ENCODE assay signal across 20 cellular contexts in the genomic region with DNA sequence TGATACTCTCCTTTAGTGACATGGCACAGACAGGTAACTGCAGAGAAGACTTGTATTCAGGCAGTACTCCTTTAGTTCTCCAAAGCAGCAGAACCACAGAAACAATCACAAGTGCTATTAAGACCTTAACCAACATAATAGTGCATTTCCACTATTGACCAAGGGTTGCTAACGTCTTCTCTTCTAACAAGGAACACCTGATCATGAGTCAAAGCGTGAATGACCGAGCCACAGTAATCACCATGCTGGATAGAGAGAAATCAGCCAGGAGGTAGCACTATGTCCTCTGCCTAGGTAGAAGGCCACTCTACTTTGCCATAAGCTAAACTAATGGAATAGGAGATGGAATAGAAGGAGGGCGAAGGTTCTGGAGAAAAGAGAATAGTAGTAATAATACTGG.
A peak's percentile ranks its signal among the peaks of the same experiment; 100 is the strongest.
DNase-seq lines count a peak whose midpoint lies in the region; ATAC-seq and TF ChIP-seq lines count a peak whose summit lies in the region.
"Had no signal": no experiment of that assay in that cellular context is flagged by ENCODE, and none has a peak within 500 bp of the region (broad histone marks: within the 10 kb centered on the region; RNA-seq: fewer than 3 reads in every experiment).

No MANE protein-coding gene starts in this region.

- H3K27me3 ChIP-seq in Karpas-422 (ENCODE audit: low read length) (no peaks in the 10 kb centered on the region), hepatocyte (no peaks in the 10 kb centered on the region), mesendoderm (ENCODE audit: insufficient read depth, low read length, poor library complexity) (no peaks in the 10 kb centered on the region)
- H3K27me3 ChIP-seq: foreskin keratinocyte, SJSA1, transverse colon had no signal

- H3K27me3 Mint-ChIP-seq in stimulated activated naive CD8-positive, alpha-beta T cell treated with anti-CD3 and anti-CD28 coated beads, Interleukin-15, Interleukin-2, amounts not matched to agents 100 ng/mL and 50 ng/mL, for 24 hours = no peaks in the 10 kb centered on the region

- H3K79me2 ChIP-seq in Karpas-422 (ENCODE audit: low read length) = peaks cover 53% of the 10 kb centered on the region
- no peaks in the 10 kb centered on the region for H3K79me2 ChIP-seq in hepatocyte
- no peaks in the 10 kb centered on the region for H3K79me2 ChIP-seq in mesendoderm (ENCODE audit: control insufficient read depth, insufficient read depth, low read length)

- H2BK120ac ChIP-seq in mesendoderm (ENCODE audit: low read depth, low read length) = no peak overlapping the region

- H4K20me1 ChIP-seq in Karpas-422 (ENCODE audit: insufficient read depth, low read depth, low read length) = no peaks in the 10 kb centered on the region
- no peaks in the 10 kb centered on the region for H4K20me1 ChIP-seq in hepatocyte (ENCODE audit: insufficient read depth, poor library complexity, severe bottlenecking)

- no peak overlapping the region for H2AK5ac ChIP-seq in mesendoderm (ENCODE audit: low read length)

- no peak overlapping the region for H3K18ac ChIP-seq in mesendoderm (ENCODE audit: low read length)

- H3K4ac ChIP-seq in mesendoderm (ENCODE audit: low read depth, low read length) = no peak overlapping the region

- H3K56ac ChIP-seq in mesendoderm (ENCODE audit: low read length) = no peak overlapping the region

- WGBS in hepatocyte (ENCODE audit: low lambda C conversion rate, missing lambda C conversion rate) = 92% methylated on average over 4 of the region's 4 CpGs
- no CpG with 5 or more reads among the region's 4 CpGs for WGBS in mesendoderm (ENCODE audit: extremely low coverage, insufficient coverage, low lambda C conversion rate)

- H3K23ac ChIP-seq in mesendoderm (ENCODE audit: low read length) = no peak overlapping the region

- H3K36me3 ChIP-seq in Karpas-422 (ENCODE audit: insufficient read depth, low read length) (no peaks in the 10 kb centered on the region), hepatocyte (replicated peaks; ENCODE audit: insufficient read depth, low read depth) (no peaks in the 10 kb centered on the region), mesendoderm (ENCODE audit: control insufficient read depth, insufficient read depth, low read length) (no peaks in the 10 kb centered on the region)
- H3K36me3 ChIP-seq: SJSA1, transverse colon had no signal

- H3K9ac ChIP-seq in Karpas-422 (ENCODE audit: low read length) (peak overlapping the region; percentile 0; the same call in 1 of the 2 replicates), mesendoderm (ENCODE audit: low read length) (no peak overlapping the region)

- H3K4me3 Mint-ChIP-seq in stimulated activated naive CD8-positive, alpha-beta T cell treated with anti-CD3 and anti-CD28 coated beads, Interleukin-15, Interleukin-2, amounts not matched to agents 100 ng/mL and 50 ng/mL, for 24 hours = no peak overlapping the region

- no peak for TF ChIP-seq CTCF in hepatocyte (IDR thresholded peaks at IDR 0.05; ENCODE audit: poor library complexity)

- no peak overlapping the region for H4K8ac ChIP-seq in mesendoderm (ENCODE audit: low read depth, low read length)

- no peaks in the 10 kb centered on the region for H3K9me3 Mint-ChIP-seq in stimulated activated naive CD8-positive, alpha-beta T cell treated with anti-CD3 and anti-CD28 coated beads, Interleukin-15, Interleukin-2, amounts not matched to agents 100 ng/mL and 50 ng/mL, for 24 hours

- no peaks in the 10 kb centered on the region for H3K79me1 ChIP-seq in mesendoderm (ENCODE audit: low read length)

- H3K9me2 ChIP-seq in Karpas-422 (replicated peaks; ENCODE audit: insufficient read depth, low read length) = no peaks in the 10 kb centered on the region
- H3K9me2 ChIP-seq in hepatocyte (replicated peaks; ENCODE audit: insufficient read depth) = no peaks in the 10 kb centered on the region

- H3K36me3 Mint-ChIP-seq in stimulated activated naive CD8-positive, alpha-beta T cell treated with anti-CD3 and anti-CD28 coated beads, Interleukin-15, Interleukin-2, amounts not matched to agents 100 ng/mL and 50 ng/mL, for 24 hours (ENCODE audit: low read depth) = peaks cover 46% of the 10 kb centered on the region

- no peak for ATAC-seq in stimulated activated naive CD8-positive, alpha-beta T cell treated with anti-CD3 and anti-CD28 coated beads, Interleukin-15, Interleukin-2, amounts not matched to agents 100 U/mL and 50 U/mL, for 24 hours
- ATAC-seq in GM21786 (IDR thresholded peaks at IDR 0.05; ENCODE audit: unreplicated experiment) = no peak
- no peak for ATAC-seq in GM21737 (IDR thresholded peaks at IDR 0.05; ENCODE audit: unreplicated experiment)
- ATAC-seq: foreskin keratinocyte, HCT116, HepG2, right cardiac atrium had no signal

- H3K4me3 ChIP-seq in Karpas-422 (ENCODE audit: low read length) (no peak overlapping the region), hepatocyte (no peak overlapping the region), mesendoderm (ENCODE audit: low read length) (no peak overlapping the region)
- H3K4me3 ChIP-seq: SJSA1, transverse colon had no signal

- H2AFZ ChIP-seq in Karpas-422 (ENCODE audit: low read length) = no peak overlapping the region
- H2AFZ ChIP-seq in hepatocyte = no peak overlapping the region

- H3K27ac Mint-ChIP-seq in stimulated activated naive CD8-positive, alpha-beta T cell treated with anti-CD3 and anti-CD28 coated beads, Interleukin-15, Interleukin-2, amounts not matched to agents 100 ng/mL and 50 ng/mL, for 24 hours = peak overlapping the region; percentile 57

- H3K4me1 ChIP-seq in Karpas-422 (ENCODE audit: low read length) (peaks cover 96% of the 10 kb centered on the region), hepatocyte (ENCODE audit: insufficient read depth) (peaks cover 10% of the 10 kb centered on the region), mesendoderm (ENCODE audit: control insufficient read depth, low read depth, low read length) (peaks cover 16% of the 10 kb centered on the region)
- H3K4me1 ChIP-seq: foreskin keratinocyte had no signal

- H2BK5ac ChIP-seq in mesendoderm (ENCODE audit: low read length) = no peak overlapping the region

- H3K27ac ChIP-seq in Karpas-422 (ENCODE audit: low read length) (peak overlapping the region; percentile 99), hepatocyte (peak overlapping the region; percentile 45), mesendoderm (ENCODE audit: low read depth, low read length) (no peak overlapping the region)
- H3K27ac ChIP-seq: foreskin keratinocyte, SJSA1, transverse colon had no signal

- H3K9me3 ChIP-seq in Karpas-422 (ENCODE audit: low read length) = no peaks in the 10 kb centered on the region
- H3K9me3 ChIP-seq in hepatocyte (ENCODE audit: low read depth) = no peaks in the 10 kb centered on the region
- H3K9me3 ChIP-seq: SJSA1, transverse colon had no signal

- no peak overlapping the region for H4K5ac ChIP-seq in mesendoderm (ENCODE audit: low read length)

- H3K4me2 ChIP-seq in Karpas-422 (ENCODE audit: low read depth, low read length, poor library complexity, severe bottlenecking) (no peak overlapping the region), hepatocyte (no peak overlapping the region), mesendoderm (ENCODE audit: low read length) (no peak overlapping the region)

- H3K4me1 Mint-ChIP-seq in stimulated activated naive CD8-positive, alpha-beta T cell treated with anti-CD3 and anti-CD28 coated beads, Interleukin-15, Interleukin-2, amounts not matched to agents 100 ng/mL and 50 ng/mL, for 24 hours (ENCODE audit: low read depth) = peaks cover 94% of the 10 kb centered on the region

- H2BK15ac ChIP-seq in mesendoderm (replicated peaks; ENCODE audit: low read depth) = no peak overlapping the region

- no peak for DNase-seq in stimulated activated naive CD8-positive, alpha-beta T cell treated with anti-CD3 and anti-CD28 coated beads, Interleukin-15, Interleukin-2, amounts not matched to agents 100 U/mL and 50 U/mL, for 24 hours
- DNase-seq in Karpas-422 = no peak
- DNase-seq in hepatocyte (ENCODE audit: low spot score) = no peak
- no peak for DNase-seq in midbrain (lab: John Stamatoyannopoulos, UW)
- no peak for DNase-seq in mesendoderm
- DNase-seq: activated effector memory CD4-positive, alpha-beta T cell treated with anti-CD3 and anti-CD28 coated beads, Interleukin-2, amount 50 U/mL, for 16 hours; erythroblast; foreskin keratinocyte; hippocampal formation; NCI-H1417 treated with DMSO at 0.1 percent for 48 hours; NCI-H2107; stimulated activated CD4-positive, alpha-beta T cell treated with anti-CD3 and anti-CD28 coated beads, Interleukin-15, amount 100 ng/mL, for 24 hours; transverse colon had no signal
